35 cellular contexts compared by ENCODE assay signal in genomic region chr13:33651766-33652165, GRCh38.
"Had no signal": no experiment of that assay in that cellular context is flagged by ENCODE, and none has a peak within 500 bp of the region (broad histone marks: within the 10 kb centered on the region; RNA-seq: fewer than 3 reads in every experiment).

No MANE protein-coding gene starts in this region.

- H3K27me3 Mint-ChIP-seq: brain had no signal

- H3K4me3 ChIP-seq: adrenal gland, breast epithelium, cardiac muscle cell, colonic mucosa, esophagus muscularis mucosa, gastrocnemius medialis, heart left ventricle had no signal

- H3K36me3 ChIP-seq: adrenal gland, breast epithelium, cardiac muscle cell, colonic mucosa, esophagus muscularis mucosa, gastrocnemius medialis, heart left ventricle had no signal

- H3K27ac Mint-ChIP-seq: activated CD4-positive, alpha-beta T cell treated with anti-CD3 and anti-CD28 coated beads, Interleukin-2, amount 10 ng/mL, durations not matched to agents 7 days and 5 days; activated CD8-positive, alpha-beta memory T cell treated with anti-CD3 and anti-CD28 coated beads, Interleukin-2, amount 10 ng/mL, durations not matched to agents 7 days and 5 days; activated CD8-positive, alpha-beta T cell treated with anti-CD3 and anti-CD28 coated beads, Interleukin-2, amount 10 ng/mL, durations not matched to agents 7 days and 5 days; activated naive CD4-positive, alpha-beta T cell treated with anti-CD3 and anti-CD28 coated beads for 36 hours; activated naive CD4-positive, alpha-beta T cell treated with anti-CD3 and anti-CD28 coated beads, Interleukin-2, amount 50 U/mL, for 24 hours; activated naive CD8-positive, alpha-beta T cell treated with anti-CD3 and anti-CD28 coated beads for 36 hours; activated naive CD8-positive, alpha-beta T cell treated with anti-CD3 and anti-CD28 coated beads, Interleukin-2, amount 50 U/mL, for 24 hours; activated T-helper 1 cell treated with anti-CD3 and anti-CD28 coated beads, Interleukin-12 subunit alpha, Interleukin-12 subunit beta, Interleukin-2, Interleukin-4 antibody, amounts not matched to agents 30 ng/mL and 10 ng/mL and 1 ng/mL, durations not matched to agents 14 hours and 24 hours and 36 hours; activated T-helper 2 cell treated with anti-CD3 and anti-CD28 coated beads, Interferon-gamma antibody, Interleukin-2, Interleukin-4, amounts not matched to agents 10 μg/mL and 5 μg/mL and 100 μg/mL, durations not matched to agents 14 hours and 24 hours and 36 hours; brain; WTC11 had no signal

- H3K4me1 Mint-ChIP-seq: activated CD4-positive, alpha-beta T cell treated with anti-CD3 and anti-CD28 coated beads, Interleukin-2, amount 10 ng/mL, durations not matched to agents 7 days and 5 days; activated CD8-positive, alpha-beta memory T cell treated with anti-CD3 and anti-CD28 coated beads, Interleukin-2, amount 10 ng/mL, durations not matched to agents 7 days and 5 days; activated naive CD4-positive, alpha-beta T cell treated with anti-CD3 and anti-CD28 coated beads, Interleukin-2, amount 50 U/mL, for 24 hours; activated naive CD8-positive, alpha-beta T cell treated with anti-CD3 and anti-CD28 coated beads for 36 hours; activated naive CD8-positive, alpha-beta T cell treated with anti-CD3 and anti-CD28 coated beads, Interleukin-2, amount 50 U/mL, for 24 hours; brain; WTC11 had no signal

- H3K9me3 ChIP-seq: adrenal gland, breast epithelium, colonic mucosa, esophagus muscularis mucosa, gastrocnemius medialis, heart left ventricle had no signal

- H3K4me3 Mint-ChIP-seq: activated CD4-positive, alpha-beta T cell treated with anti-CD3 and anti-CD28 coated beads, Interleukin-2, amount 10 ng/mL, durations not matched to agents 7 days and 5 days; activated CD8-positive, alpha-beta memory T cell treated with anti-CD3 and anti-CD28 coated beads, Interleukin-2, amount 10 ng/mL, durations not matched to agents 7 days and 5 days; activated CD8-positive, alpha-beta T cell treated with anti-CD3 and anti-CD28 coated beads, Interleukin-2, amount 10 ng/mL, durations not matched to agents 7 days and 5 days; activated naive CD4-positive, alpha-beta T cell treated with anti-CD3 and anti-CD28 coated beads for 36 hours; activated naive CD4-positive, alpha-beta T cell treated with anti-CD3 and anti-CD28 coated beads, Interleukin-2, amount 50 U/mL, for 24 hours; activated naive CD8-positive, alpha-beta T cell treated with anti-CD3 and anti-CD28 coated beads for 36 hours; activated naive CD8-positive, alpha-beta T cell treated with anti-CD3 and anti-CD28 coated beads, Interleukin-2, amount 50 U/mL, for 24 hours; activated T-helper 1 cell treated with anti-CD3 and anti-CD28 coated beads, Interleukin-12 subunit alpha, Interleukin-12 subunit beta, Interleukin-2, Interleukin-4 antibody, amounts not matched to agents 30 ng/mL and 10 ng/mL and 1 ng/mL, durations not matched to agents 14 hours and 24 hours and 36 hours; brain; WTC11 had no signal

- H3K36me3 Mint-ChIP-seq: activated CD8-positive, alpha-beta memory T cell treated with anti-CD3 and anti-CD28 coated beads, Interleukin-2, amount 10 ng/mL, durations not matched to agents 7 days and 5 days; activated naive CD4-positive, alpha-beta T cell treated with anti-CD3 and anti-CD28 coated beads, Interleukin-2, amount 50 U/mL, for 24 hours; activated naive CD8-positive, alpha-beta T cell treated with anti-CD3 and anti-CD28 coated beads for 36 hours; brain; WTC11 had no signal

- DNase-seq: activated CD4-positive, alpha-beta T cell treated with anti-CD3 and anti-CD28 coated beads for 1 hour; activated CD4-positive, alpha-beta T cell treated with anti-CD3 and anti-CD28 coated beads for 4 hours; activated CD4-positive, alpha-beta T cell treated with anti-CD3 and anti-CD28 coated beads, Interleukin-2, amount 10 ng/mL, durations not matched to agents 7 days and 5 days; activated CD4-positive, alpha-beta T cell treated with anti-CD3 and anti-CD28 coated beads, Interleukin-2, amount 50 U/mL, for 4 hours; activated CD8-positive, alpha-beta memory T cell treated with anti-CD3 and anti-CD28 coated beads, Interleukin-2, amount 10 ng/mL, durations not matched to agents 7 days and 5 days; activated CD8-positive, alpha-beta memory T cell treated with anti-CD3 and anti-CD28 coated beads, Interleukin-2, amount 50 U/mL, for 4 hours; activated CD8-positive, alpha-beta T cell treated with anti-CD3 and anti-CD28 coated beads, Interleukin-2, amount 10 ng/mL, durations not matched to agents 7 days and 5 days; activated effector memory CD4-positive, alpha-beta T cell treated with anti-CD3 and anti-CD28 coated beads, Interleukin-2, amount 50 U/mL, for 16 hours; activated naive CD4-positive, alpha-beta T cell treated with anti-CD3 and anti-CD28 coated beads for 36 hours; activated naive CD8-positive, alpha-beta T cell treated with anti-CD3 and anti-CD28 coated beads for 36 hours; activated naive CD8-positive, alpha-beta T cell treated with anti-CD3 and anti-CD28 coated beads, Interleukin-2, amount 50 U/mL, for 24 hours; activated T-cell treated with anti-CD3 and anti-CD28 coated beads, Interleukin-2, amount 50 U/mL, for 1 hour; activated T-cell treated with anti-CD3 and anti-CD28 coated beads, Interleukin-2, amount 50 U/mL, for 48 hours; adrenal gland; amygdala; aorta; central memory CD4-positive, alpha-beta T cell; cerebellar nuclear complex; colonic mucosa; effector CD8-positive, alpha-beta T cell; erythroblast; foreskin keratinocyte; gastrocnemius medialis; glutamatergic neuron; heart left ventricle; T-helper 2 cell had no signal

- H3K27ac ChIP-seq: adrenal gland, breast epithelium, cardiac muscle cell, colonic mucosa, esophagus muscularis mucosa, foreskin keratinocyte, gastrocnemius medialis, heart left ventricle, VCaP had no signal

- H3K27me3 ChIP-seq: adrenal gland, breast epithelium, cardiac muscle cell, colonic mucosa, esophagus muscularis mucosa, foreskin keratinocyte, gastrocnemius medialis, heart left ventricle had no signal

- ATAC-seq: activated CD8-positive, alpha-beta memory T cell treated with anti-CD3 and anti-CD28 coated beads, Interleukin-2, amount 10 ng/mL, durations not matched to agents 7 days and 5 days; activated CD8-positive, alpha-beta T cell treated with anti-CD3 and anti-CD28 coated beads, Interleukin-2, amount 10 ng/mL, durations not matched to agents 7 days and 5 days; activated naive CD8-positive, alpha-beta T cell treated with anti-CD3 and anti-CD28 coated beads, Interleukin-2, amount 50 U/mL, for 24 hours; foreskin keratinocyte; gastrocnemius medialis; heart left ventricle; WTC11 had no signal

- H3K9me3 Mint-ChIP-seq: activated CD4-positive, alpha-beta T cell treated with anti-CD3 and anti-CD28 coated beads, Interleukin-2, amount 10 ng/mL, durations not matched to agents 7 days and 5 days; activated naive CD4-positive, alpha-beta T cell treated with anti-CD3 and anti-CD28 coated beads for 36 hours; activated naive CD4-positive, alpha-beta T cell treated with anti-CD3 and anti-CD28 coated beads, Interleukin-2, amount 50 U/mL, for 24 hours; activated naive CD8-positive, alpha-beta T cell treated with anti-CD3 and anti-CD28 coated beads for 36 hours; activated naive CD8-positive, alpha-beta T cell treated with anti-CD3 and anti-CD28 coated beads, Interleukin-2, amount 50 U/mL, for 24 hours; activated T-helper 1 cell treated with anti-CD3 and anti-CD28 coated beads, Interleukin-12 subunit alpha, Interleukin-12 subunit beta, Interleukin-2, Interleukin-4 antibody, amounts not matched to agents 30 ng/mL and 10 ng/mL and 1 ng/mL, durations not matched to agents 14 hours and 24 hours and 36 hours; activated T-helper 2 cell treated with anti-CD3 and anti-CD28 coated beads, Interferon-gamma antibody, Interleukin-2, Interleukin-4, amounts not matched to agents 10 μg/mL and 5 μg/mL and 100 μg/mL, durations not matched to agents 14 hours and 24 hours and 36 hours; brain; WTC11 had no signal

- H3K4me1 ChIP-seq: breast epithelium, colonic mucosa, esophagus muscularis mucosa, foreskin keratinocyte, heart left ventricle had no signal
